ENCODE assay signal across 1 cellular context in genomic region chr5:143405063-143405746, GRCh38.
TF ChIP-seq lines count a peak whose summit lies in the region.

No MANE protein-coding gene starts in this region.

TF ChIP-seq in GM12878, 131 proteins besides CTCF, POLR2A, EP300 and RAD21 (continued from another document):
- TF ChIP-seq SPI1 (IDR thresholded peaks at IDR 0.05; ENCODE audit: borderline replicate concordance, insufficient read depth, low read depth, low read length) (peak; percentile 69; the same call in 1 of the 2 replicates), SMARCA5 (IDR thresholded peaks at IDR 0.05) (no peak; the same call in 1 of the 2 replicates), KDM1A (IDR thresholded peaks at IDR 0.05; ENCODE audit: borderline replicate concordance) (no peak), NRF1 (conservative IDR thresholded peaks at IDR 0.05; ENCODE audit: low read depth, low read length) (no peak), STAT1 (conservative IDR thresholded peaks at IDR 0.05) (0 out of 2 replicates have a peak, but pooled peaks have one; percentile 53), MYC (IDR thresholded peaks at IDR 0.05; ENCODE audit: insufficient read depth, insufficient read length, insufficient replicate concordance, low read length, severe bottlenecking) (no peak), FOS (IDR thresholded peaks at IDR 0.05; ENCODE audit: borderline replicate concordance, extremely low read depth, insufficient read length) (no peak), IKZF2 (IDR thresholded peaks at IDR 0.05) (peak; percentile 28 to 48; a peak in 2 of 4 replicates), RAD51 (IDR thresholded peaks at IDR 0.05) (no peak), BCL3 (IDR thresholded peaks at IDR 0.05; ENCODE audit: borderline replicate concordance, insufficient read depth, low read depth, low read length, poor library complexity, severe bottlenecking) (no peak), GABPA (IDR thresholded peaks at IDR 0.05; ENCODE audit: low read depth) (peak; percentile 85), RCOR1 (conservative IDR thresholded peaks at IDR 0.05; ENCODE audit: low read depth, low read length) (peak; percentile 25; the same call in 1 of the 2 replicates), NBN (IDR thresholded peaks at IDR 0.05) (peak; percentile 84), SIN3A (IDR thresholded peaks at IDR 0.05; ENCODE audit: low read depth, low read length) (peak; percentile 11; the same call in 1 of the 2 replicates), TBL1XR1 (IDR thresholded peaks at IDR 0.05; ENCODE audit: low read depth, low read length) (peak; percentile 56), TCF12 (IDR thresholded peaks at IDR 0.05; ENCODE audit: low read depth, low read length) (0 out of 2 replicates have a peak, but pooled peaks have one; percentile 52), NFYA (IDR thresholded peaks at IDR 0.05; ENCODE audit: borderline replicate concordance, low read depth, low read length) (no peak), CEBPB (IDR thresholded peaks at IDR 0.05; ENCODE audit: borderline replicate concordance in 1 of 2, low read depth in 2 of 2, low read length in 2 of 2) (no peak)
TF ChIP-seq in GM12878: peak in this region for 55.
